In the genomic region with DNA sequence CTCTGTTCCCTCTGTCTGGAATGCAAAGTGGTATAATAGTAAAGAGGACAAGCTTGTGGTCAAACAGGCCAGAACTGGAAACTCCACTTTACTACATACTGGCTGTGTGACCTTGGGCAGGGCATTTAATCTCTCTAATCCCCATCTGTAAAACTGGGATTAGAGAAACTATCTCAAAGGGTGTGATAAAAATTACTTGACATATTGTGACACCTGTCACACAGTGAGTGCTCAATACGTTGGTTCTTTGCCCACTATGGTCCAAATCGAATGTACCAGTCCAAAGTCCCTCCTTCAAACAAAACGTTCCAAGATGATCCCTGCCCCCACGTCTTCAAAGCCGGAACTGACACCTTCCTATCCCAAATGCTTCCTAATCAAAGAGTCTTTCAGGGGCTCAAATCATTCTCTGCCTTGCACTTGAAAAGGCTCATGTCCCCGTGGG, we compare ENCODE assay signal across 8 cellular contexts. TPM values are rescaled to one million over a fixed set of nuclear protein-coding genes. Genes with fewer than 3 reads are reported as not detected.
DNase-seq lines count a peak whose midpoint lies in the region; ATAC-seq and TF ChIP-seq lines count a peak whose summit lies in the region.

No MANE protein-coding gene starts in this region.

- H3K4me3 ChIP-seq in CD8-positive, alpha-beta memory T cell (ENCODE audit: low read length) = peak overlapping the region; percentile 88
- H3K4me3 ChIP-seq in NT2/D1 (ENCODE audit: insufficient read length, low read depth) (peak overlapping the region; percentile 78), endodermal cell (ENCODE audit: low read length) (peak overlapping the region; percentile 91), osteoblast (ENCODE audit: insufficient read depth, low read length) (peak overlapping the region; percentile 96)

- no peaks in the 10 kb centered on the region for H3K27me3 Mint-ChIP-seq in CD8-positive, alpha-beta memory T cell
- H3K27me3 Mint-ChIP-seq in endodermal cell (ENCODE audit: insufficient read depth) = peaks cover 1% of the 10 kb centered on the region

- H3K4me3 Mint-ChIP-seq in CD8-positive, alpha-beta memory T cell = peak overlapping the region; percentile 96 to 99 (median 97)
- peak overlapping the region; percentile 80 for H3K4me3 Mint-ChIP-seq in endodermal cell

- no peaks in the 10 kb centered on the region for H3K9me3 Mint-ChIP-seq in CD8-positive, alpha-beta memory T cell
- peaks cover 2% of the 10 kb centered on the region for H3K9me3 Mint-ChIP-seq in endodermal cell

- TF ChIP-seq CTCF in endodermal cell (conservative IDR thresholded peaks at IDR 0.05) = no peak
- no peak for TF ChIP-seq CTCF in osteoblast (IDR thresholded peaks at IDR 0.05; ENCODE audit: extremely low read depth, low read depth, low read length)

- no peaks in the 10 kb centered on the region for H4K20me1 ChIP-seq in osteoblast (ENCODE audit: insufficient read depth, low read length)

- CTCF ChIA-PET in CD8-positive, alpha-beta memory T cell (lab: Charles Lee) = interaction anchor here (1.1 to 2.3 kb wide), 6 partner anchors 10 to 66 kb away, joined by 3 to 11 read pairs (median 7); a partner anchor contains a TSS

- peaks cover 10 to 37% (median 15%) of the 10 kb centered on the region in 3 donors for H3K36me3 Mint-ChIP-seq in CD8-positive, alpha-beta memory T cell
- H3K36me3 Mint-ChIP-seq in endodermal cell (ENCODE audit: low read depth) = peaks cover 24% of the 10 kb centered on the region

- peak overlapping the region; percentile 99 for H2AFZ ChIP-seq in osteoblast (ENCODE audit: low read length)

- H3K4me2 ChIP-seq in osteoblast (ENCODE audit: insufficient read depth, low read length) = peak overlapping the region; percentile 99

- 67 to 72% methylated on average over 5 to 6 of the region's 6 CpGs for WGBS in endodermal cell (ENCODE audit: insufficient coverage in 1 of 2, insufficient read length in 1 of 2), 2 experiments

- H3K9ac ChIP-seq in NT2/D1 (ENCODE audit: insufficient read length, low read depth) = peak overlapping the region; percentile 13
- no peak overlapping the region for H3K9ac ChIP-seq in endodermal cell (ENCODE audit: extremely low read depth, low read length, poor library complexity, severe bottlenecking)

- H3K4me1 ChIP-seq in CD8-positive, alpha-beta memory T cell (ENCODE audit: insufficient read depth, low read length) = peaks cover 16% of the 10 kb centered on the region
- H3K4me1 ChIP-seq in NT2/D1 (ENCODE audit: insufficient read depth, insufficient read length) (no peaks in the 10 kb centered on the region), endodermal cell (ENCODE audit: control insufficient read depth, insufficient read depth, low read length) (peaks cover 3% of the 10 kb centered on the region), osteoblast (ENCODE audit: insufficient read depth, low read length) (peaks cover 15% of the 10 kb centered on the region)

- H3K27ac ChIP-seq in CD8-positive, alpha-beta memory T cell (ENCODE audit: low read depth, low read length) = peak overlapping the region; percentile 78
- H3K27ac ChIP-seq in endodermal cell (ENCODE audit: low read depth, low read length) (no peak overlapping the region), osteoblast (ENCODE audit: low read depth, low read length) (no peak overlapping the region)

- no peak for ATAC-seq in HG02571 (IDR thresholded peaks at IDR 0.05; ENCODE audit: unreplicated experiment)

- H3K36me3 ChIP-seq in CD8-positive, alpha-beta memory T cell (ENCODE audit: insufficient read depth, low read length) = peaks cover 4% of the 10 kb centered on the region
- H3K36me3 ChIP-seq in NT2/D1 (ENCODE audit: insufficient read depth, insufficient read length, low read length) (peaks cover 15% of the 10 kb centered on the region), endodermal cell (ENCODE audit: control insufficient read depth, insufficient read depth, low read length) (no peaks in the 10 kb centered on the region), osteoblast (ENCODE audit: insufficient read depth, low read length) (no peaks in the 10 kb centered on the region)

- peak overlapping the region; percentile 66 to 98 (median 97) for H3K27ac Mint-ChIP-seq in CD8-positive, alpha-beta memory T cell
- peak overlapping the region; percentile 91 for H3K27ac Mint-ChIP-seq in endodermal cell

- POLR2A ChIA-PET in CD8-positive, alpha-beta memory T cell (lab: Charles Lee) = interaction anchor here (1.2 to 1.9 kb wide), 2 partner anchors 11 to 19 kb away, joined by 5 to 6 read pairs; a partner anchor contains a TSS

- H3K4me1 Mint-ChIP-seq in CD8-positive, alpha-beta memory T cell = peaks cover 30 to 41% (median 35%) of the 10 kb centered on the region in 3 donors
- H3K4me1 Mint-ChIP-seq in endodermal cell = peaks cover 24% of the 10 kb centered on the region

- H3K27me3 ChIP-seq in CD8-positive, alpha-beta memory T cell (ENCODE audit: insufficient read depth, low read length, poor library complexity, severe bottlenecking) = no peaks in the 10 kb centered on the region
- H3K27me3 ChIP-seq in NT2/D1 (ENCODE audit: insufficient read depth, insufficient read length) = no peaks in the 10 kb centered on the region
- H3K27me3 ChIP-seq in endodermal cell (ENCODE audit: control insufficient read depth, insufficient read depth, low read length, poor library complexity, severe bottlenecking) = no peaks in the 10 kb centered on the region
- no peaks in the 10 kb centered on the region for H3K27me3 ChIP-seq in osteoblast (ENCODE audit: insufficient read depth, low read length)

- H3K79me2 ChIP-seq in osteoblast (ENCODE audit: insufficient read depth, low read length) = no peaks in the 10 kb centered on the region

- DNase-seq in CD8-positive, alpha-beta memory T cell = no peak
- no peak for DNase-seq in NT2/D1 (ENCODE audit: low read depth, low spot score)
- no peak for DNase-seq in endodermal cell
- peak; percentile 1 for DNase-seq in osteoblast (ENCODE audit: insufficient read length, low spot score, missing footprints)
- no peak for DNase-seq in NCI-H1417 treated with DMSO at 0.1 percent for 48 hours (lab: John Stamatoyannopoulos, UW)
- no peak for DNase-seq in DMS114 treated with DMSO at 0.1 percent for 48 hours (lab: John Stamatoyannopoulos, UW; ENCODE audit: unreplicated experiment)
- DNase-seq in NCI-H1436 treated with DMSO at 0.1 percent for 48 hours (lab: John Stamatoyannopoulos, UW) = no peak

- no peaks in the 10 kb centered on the region for H3K9me3 ChIP-seq in CD8-positive, alpha-beta memory T cell (ENCODE audit: low read length)
- H3K9me3 ChIP-seq in NT2/D1 (ENCODE audit: insufficient read depth, low read length) (no peaks in the 10 kb centered on the region), endodermal cell (ENCODE audit: control insufficient read depth, low read length) (no peaks in the 10 kb centered on the region), osteoblast (ENCODE audit: low read depth, low read length) (no peaks in the 10 kb centered on the region)

RNA-seq across cellular contexts. Expression of a gene that starts 0.7 kb away (rescaled TPM):
- 10 to 100 TPM; 11.8 to 12.1 TPM for total RNA-seq in CD8-positive, alpha-beta memory T cell
- polyA plus RNA-seq in CD8-positive, alpha-beta memory T cell = 22.4 TPM
- total RNA-seq in endodermal cell = 10 to 100 TPM; 22.6 to 29.3 TPM
- polyA plus RNA-seq in endodermal cell (2013, experiment 1 of 2) = 12.2 TPM
- 11.0 TPM for polyA plus RNA-seq in endodermal cell (2013, experiment 2 of 2)
- total RNA-seq in osteoblast = 10.3 and 10.9 TPM in 2 replicates

RNA-seq across cellular contexts. Expression of a gene that starts 12.7 kb away (rescaled TPM):
- 1 to 10 TPM; 3.6 to 3.9 TPM for total RNA-seq in CD8-positive, alpha-beta memory T cell
- 2.4 TPM for polyA plus RNA-seq in CD8-positive, alpha-beta memory T cell
- total RNA-seq in endodermal cell = 100 to 1,000 TPM; 110 to 133 TPM
- polyA plus RNA-seq in endodermal cell (2013, experiment 1 of 2) = 72.5 TPM
- 68.6 TPM for polyA plus RNA-seq in endodermal cell (2013, experiment 2 of 2)
- total RNA-seq in osteoblast = 40.4 and 44.2 TPM in 2 replicates

RNA-seq across cellular contexts. Expression of a gene that starts 18.9 kb away (rescaled TPM):
- not detected for total RNA-seq in CD8-positive, alpha-beta memory T cell
- polyA plus RNA-seq in CD8-positive, alpha-beta memory T cell = 0.39 TPM
- total RNA-seq in endodermal cell = 1 to 10 TPM in 1 of 2 donors, under 1 TPM in 1; 0.55 to 1.0 TPM
- 0.71 TPM for polyA plus RNA-seq in endodermal cell (2013, experiment 1 of 2)
- polyA plus RNA-seq in endodermal cell (2013, experiment 2 of 2) = 0.37 TPM
- not detected in 2 replicates for total RNA-seq in osteoblast

RNA-seq across cellular contexts. Expression of a gene that starts 22.0 kb away (rescaled TPM):
- 1 to 10 TPM in 1 of 2 experiments, under 1 TPM in 1; 0.97 to 1.6 TPM for total RNA-seq in CD8-positive, alpha-beta memory T cell
- polyA plus RNA-seq in CD8-positive, alpha-beta memory T cell = not detected
- total RNA-seq in endodermal cell = 1 to 10 TPM; 1.5 to 1.9 TPM
- polyA plus RNA-seq in endodermal cell (2013, experiment 1 of 2) = 2.5 TPM
- 2.1 TPM for polyA plus RNA-seq in endodermal cell (2013, experiment 2 of 2)
- 0.29 and 0.36 TPM in 2 replicates for total RNA-seq in osteoblast

RNA-seq across cellular contexts. Expression of a gene that starts 43.2 kb away (rescaled TPM):
- total RNA-seq in CD8-positive, alpha-beta memory T cell = 10 to 100 TPM; 42.3 to 46.2 TPM
- polyA plus RNA-seq in CD8-positive, alpha-beta memory T cell = 114 TPM
- 10 to 100 TPM; 42.6 to 57.0 TPM for total RNA-seq in endodermal cell
- 57.8 TPM for polyA plus RNA-seq in endodermal cell (2013, experiment 1 of 2)
- polyA plus RNA-seq in endodermal cell (2013, experiment 2 of 2) = 57.7 TPM
- total RNA-seq in osteoblast = 14.8 and 16.5 TPM in 2 replicates
